In genomic region chr4:54333657-54334056, GRCh38 we compare ENCODE assay signal across 19 cellular contexts.
A peak's percentile ranks its signal among the peaks of the same experiment; 100 is the strongest.
DNase-seq lines count a peak whose midpoint lies in the region; ATAC-seq, FAIRE-seq and TF ChIP-seq lines count a peak whose summit lies in the region.
"Had no signal": no experiment of that assay in that cellular context is flagged by ENCODE, and none has a peak within 500 bp of the region (broad histone marks: within the 10 kb centered on the region; RNA-seq: fewer than 3 reads in every experiment).

No MANE protein-coding gene starts in this region.

- FAIRE-seq in HTR-8/SVneo (lab: Jason Lieb, UNC), result no peak

- no peaks in the 10 kb centered on the region for H3K9me3 Mint-ChIP-seq in CD4-positive, alpha-beta T cell

- DNase-seq in NCI-H2227 (lab: John Stamatoyannopoulos, UW; ENCODE audit: unreplicated experiment), result peak; percentile 0
- DNase-seq in NCI-H2227 treated with DMSO at 0.1 percent for 48 hours (lab: John Stamatoyannopoulos, UW), result no peak
- peak; percentile 14 to 87 (median 68) for DNase-seq in head of caudate nucleus
- DNase-seq in nucleus accumbens (lab: John Stamatoyannopoulos, UW), result peak in 48 of 56 donors; percentile 3 to 80 (median 46)
- no peak for DNase-seq in NCI-H510A treated with DMSO at 0.1 percent for 48 hours (lab: John Stamatoyannopoulos, UW)
- no peak for DNase-seq in HTR-8/SVneo (ENCODE audit: insufficient read length, low spot score)
- DNase-seq in CD4-positive, alpha-beta T cell, result no peak
- DNase-seq: 8988T; DMS 273 treated with DMSO at 0.1 percent for 48 hours; IMR-90; Karpas-422; MG63; NCI-H1092; NCI-H1694; NCI-H69; NK-92 treated with Interleukin-12 subunit alpha and Interleukin-12 subunit beta, amount 100 ng/mL, for 24 hours; SHP77 had no signal

- ATAC-seq in CD4-positive, alpha-beta T cell (ENCODE audit: poor library complexity), result no peak
- no peak for ATAC-seq in HG03342 (IDR thresholded peaks at IDR 0.05; ENCODE audit: unreplicated experiment)

- no peak overlapping the region for H3K27ac ChIP-seq in CD4-positive, alpha-beta T cell (ENCODE audit: low read depth, low read length)
- H3K27ac ChIP-seq: BLaER1 had no signal

- POLR2A ChIA-PET in CD4-positive, alpha-beta T cell (lab: Charles Lee), result no interaction called here

- CTCF ChIA-PET in CD4-positive, alpha-beta T cell (lab: Charles Lee), result no interaction called here

- H3K4me1 Mint-ChIP-seq in CD4-positive, alpha-beta T cell (ENCODE audit: low read depth), result no peaks in the 10 kb centered on the region

- no peak overlapping the region for H3K4me3 Mint-ChIP-seq in CD4-positive, alpha-beta T cell

- no peak overlapping the region for H3K27ac Mint-ChIP-seq in CD4-positive, alpha-beta T cell

- H3K36me3 Mint-ChIP-seq in CD4-positive, alpha-beta T cell (ENCODE audit: low read depth), result no peaks in the 10 kb centered on the region

- no peak for TF ChIP-seq CTCF in CD4-positive, alpha-beta T cell (IDR thresholded peaks at IDR 0.05)

- H3K27me3 Mint-ChIP-seq in CD4-positive, alpha-beta T cell, result peaks cover 15% of the 10 kb centered on the region

- H3K9me3 ChIP-seq in CD4-positive, alpha-beta T cell (ENCODE audit: control insufficient read depth, low read length), result no peaks in the 10 kb centered on the region
- H3K9me3 ChIP-seq: BLaER1, MG63 had no signal

- peaks cover 4% of the 10 kb centered on the region for H3K27me3 ChIP-seq in CD4-positive, alpha-beta T cell (ENCODE audit: control insufficient read depth, insufficient read depth, low read length)
- H3K27me3 ChIP-seq: BLaER1 had no signal

- intact Hi-C loops in head of caudate nucleus (cut with DNase I), result loop anchor here (10.0 kb wide), 1 partner anchor 51 kb away; no protein-coding TSS in a partner anchor
- intact Hi-C loops in CD4-positive, alpha-beta T cell (cut with DNase I, micrococcal nuclease), result no loop called here

Comparison
In these comparisons a context has a peak if more than half of its experiments do, and no peak if none do; other contexts are left out.
1. DNase-seq: peak in NCI-H2227 (single experiment), head of caudate nucleus (42 of 42) and nucleus accumbens (48 of 56); none in NCI-H2227 treated with DMSO at 0.1 percent for 48 hours (single experiment), NCI-H510A treated with DMSO at 0.1 percent for 48 hours (single experiment), HTR-8/SVneo (single experiment) and CD4-positive, alpha-beta T cell (0 of 10).